In genomic region chr5:82010696-82011095, GRCh38 we compare ENCODE assay signal across 4 cellular contexts.
"Had no signal": no experiment of that assay in that cellular context is flagged by ENCODE, and none has a peak within 500 bp of the region (broad histone marks: within the 10 kb centered on the region; RNA-seq: fewer than 3 reads in every experiment).

No MANE protein-coding gene starts in this region.

- DNase-seq: IMR-90, KBM-7 had no signal

- H3K27ac ChIP-seq: HL-60 had no signal

- H3K4me3 ChIP-seq: K562 had no signal
